In the genomic region with DNA sequence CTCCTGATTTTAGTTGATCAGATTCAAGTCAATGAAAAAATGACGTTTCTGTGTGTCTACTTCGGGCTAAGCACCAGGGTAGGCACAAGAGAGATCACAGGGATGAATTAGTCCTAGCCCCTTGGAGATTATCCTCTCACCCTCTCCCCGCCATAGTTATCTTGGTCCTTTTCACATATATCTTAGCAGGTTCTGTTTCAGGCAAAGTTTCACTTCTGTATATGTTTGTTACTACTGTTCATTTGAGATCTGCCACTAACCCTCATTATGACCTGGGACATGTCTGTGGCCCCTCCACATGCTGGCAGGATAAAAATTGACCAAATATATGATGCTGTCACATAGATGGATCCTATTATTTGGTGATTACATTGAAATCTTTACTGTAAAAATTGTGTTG, we compare ENCODE assay signal across 7 cellular contexts.
"Had no signal": no experiment of that assay in that cellular context is flagged by ENCODE, and none has a peak within 500 bp of the region (broad histone marks: within the 10 kb centered on the region; RNA-seq: fewer than 3 reads in every experiment).

No MANE protein-coding gene starts in this region.

- H3K27ac ChIP-seq: HL-60 had no signal

- ATAC-seq: HepG2, K562 had no signal

- H3K4me3 ChIP-seq: K562 had no signal

- DNase-seq: IMR-90, KBM-7, KG1 had no signal

- FAIRE-seq: HepG2, HTR-8/SVneo, K562 had no signal
